In genomic region chr2:12005886-12006681, GRCh38 we compare ENCODE assay signal across 8 cellular contexts.
DNase-seq lines count a peak whose midpoint lies in the region; ATAC-seq and TF ChIP-seq lines count a peak whose summit lies in the region.

No MANE protein-coding gene starts in this region.

- H3K36me3 ChIP-seq in iPS-20b (ENCODE audit: insufficient read depth, low read depth, low read length) = no peaks in the 10 kb centered on the region

- no peaks in the 10 kb centered on the region for H3K27me3 ChIP-seq in iPS-20b (ENCODE audit: insufficient read depth, low read length)

- peak; percentile 90 for ATAC-seq in GM18870 (IDR thresholded peaks at IDR 0.05; ENCODE audit: unreplicated experiment)
- ATAC-seq in HG02938 (IDR thresholded peaks at IDR 0.05; ENCODE audit: unreplicated experiment) = peak; percentile 72

- no peaks in the 10 kb centered on the region for H3K4me1 Mint-ChIP-seq in glutamatergic neuron (ENCODE audit: low read depth, unreplicated experiment)

- H3K9me3 Mint-ChIP-seq in glutamatergic neuron (ENCODE audit: unreplicated experiment) = no peaks in the 10 kb centered on the region

- H3K9me3 ChIP-seq in iPS-20b (ENCODE audit: insufficient read depth, low read depth, low read length) = no peaks in the 10 kb centered on the region

- peaks cover 11% of the 10 kb centered on the region; the same call in 1 of the 2 replicates for H3K4me1 ChIP-seq in iPS-20b (ENCODE audit: insufficient read depth, low read length)

- H3K9ac ChIP-seq in iPS-20b (ENCODE audit: low read depth, low read length) = peak overlapping the region; percentile 30; the same call in 1 of the 2 replicates

- H3K27ac Mint-ChIP-seq in glutamatergic neuron (ENCODE audit: unreplicated experiment) = no peak overlapping the region

- no peak overlapping the region for H3K4me3 ChIP-seq in iPS-20b (ENCODE audit: low read length)

- TF ChIP-seq CTCF in glutamatergic neuron (IDR thresholded peaks at IDR 0.05; ENCODE audit: partially characterized antibody, unreplicated experiment) = no peak

- H3K36me3 Mint-ChIP-seq in glutamatergic neuron (ENCODE audit: unreplicated experiment) = no peaks in the 10 kb centered on the region

- H3K27me3 Mint-ChIP-seq in glutamatergic neuron (ENCODE audit: unreplicated experiment) = peaks cover 5% of the 10 kb centered on the region

- TF ChIP-seq POLR2A in erythroblast (IDR thresholded peaks at IDR 0.05; ENCODE audit: low read length) = no peak

- no peak overlapping the region for H3K27ac ChIP-seq in iPS-20b (ENCODE audit: low read length)

- DNase-seq in NCI-H446 treated with DMSO at 0.1 percent for 48 hours (lab: John Stamatoyannopoulos, UW) = peak; percentile 2
- DNase-seq in activated T-cell treated with anti-CD3 and anti-CD28 coated beads for 4 hours = peak; percentile 48
- DNase-seq in stimulated activated CD8-positive, alpha-beta memory T cell treated with anti-CD3 and anti-CD28 coated beads, Interleukin-12 subunit alpha, Interleukin-12 subunit beta, amount 100 ng/mL, for 1 hour (ENCODE audit: low read depth) = peak; percentile 52
- DNase-seq in glutamatergic neuron = no peak
- DNase-seq in erythroblast (lab: John Stamatoyannopoulos, UW) = no peak

- no peak overlapping the region for H3K4me3 Mint-ChIP-seq in glutamatergic neuron (ENCODE audit: unreplicated experiment)

Comparison
In these comparisons a context has a peak if more than half of its experiments do, and no peak if none do; other contexts are left out.
1. DNase-seq: peak in NCI-H446 treated with DMSO at 0.1 percent for 48 hours (single experiment), activated T-cell treated with anti-CD3 and anti-CD28 coated beads for 4 hours (single experiment) and stimulated activated CD8-positive, alpha-beta memory T cell treated with anti-CD3 and anti-CD28 coated beads, Interleukin-12 subunit alpha, Interleukin-12 subunit beta, amount 100 ng/mL, for 1 hour (single experiment); none in glutamatergic neuron (single experiment) and erythroblast (0 of 2).